In the genomic region with DNA sequence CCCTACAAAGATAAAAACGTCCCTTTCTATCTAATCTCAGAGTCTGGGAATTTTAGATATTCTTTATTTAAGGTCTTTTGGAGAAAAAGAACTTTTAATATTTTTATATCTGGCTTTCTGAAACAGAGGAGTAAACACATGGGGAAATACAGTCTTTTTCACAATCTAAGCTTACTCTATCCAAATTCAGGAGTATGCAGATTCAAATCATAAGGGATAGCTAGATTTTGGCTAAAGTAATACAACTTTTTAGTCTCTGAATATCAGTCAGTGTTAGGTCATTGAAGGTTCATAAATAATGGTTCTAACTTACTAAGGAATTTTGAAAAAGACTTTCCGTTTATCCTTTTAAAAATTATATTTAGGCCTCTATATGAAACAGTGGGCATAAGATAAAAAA, we compare ENCODE assay signal across 23 cellular contexts.
"Had no signal": no experiment of that assay in that cellular context is flagged by ENCODE, and none has a peak within 500 bp of the region (broad histone marks: within the 10 kb centered on the region; RNA-seq: fewer than 3 reads in every experiment).

No MANE protein-coding gene starts in this region.

- H3K4me3 ChIP-seq: colonic mucosa, coronary artery, dorsolateral prefrontal cortex, esophagus muscularis mucosa, esophagus squamous epithelium, gastrocnemius medialis, gastroesophageal sphincter, heart right ventricle had no signal

- H3K27ac ChIP-seq: colonic mucosa, coronary artery, dorsolateral prefrontal cortex, epithelial cell of prostate, esophagus muscularis mucosa, esophagus squamous epithelium, foreskin keratinocyte, gastrocnemius medialis, gastroesophageal sphincter had no signal

- DNase-seq: colonic mucosa; cortex of kidney; dermis blood vessel endothelial cell; dorsolateral prefrontal cortex; effector CD4-positive, alpha-beta T cell; effector CD8-positive, alpha-beta T cell; effector memory CD4-positive, alpha-beta T cell; effector memory CD8-positive, alpha-beta T cell; endodermal cell; erythroblast; esophagus squamous epithelium; foreskin fibroblast; foreskin keratinocyte; foreskin melanocyte; gastrocnemius medialis; glutamatergic neuron; head of caudate nucleus; heart right ventricle had no signal

- H3K9me3 ChIP-seq: colonic mucosa, esophagus muscularis mucosa, esophagus squamous epithelium, gastrocnemius medialis, gastroesophageal sphincter had no signal

- H3K27me3 ChIP-seq: colonic mucosa, dorsolateral prefrontal cortex, esophagus muscularis mucosa, esophagus squamous epithelium, foreskin keratinocyte, gastrocnemius medialis, gastroesophageal sphincter, heart right ventricle had no signal

- ATAC-seq: effector memory CD8-positive, alpha-beta T cell; esophagus mucosa; foreskin keratinocyte; gastrocnemius medialis; gastroesophageal sphincter had no signal

- H3K4me1 ChIP-seq: colonic mucosa, esophagus muscularis mucosa, esophagus squamous epithelium, foreskin keratinocyte, gastrocnemius medialis, gastroesophageal sphincter had no signal

- H3K36me3 ChIP-seq: colonic mucosa, esophagus muscularis mucosa, esophagus squamous epithelium, gastrocnemius medialis, gastroesophageal sphincter, heart right ventricle had no signal
